Comparison of ENCODE assay signal across 18 cellular contexts in the genomic region with DNA sequence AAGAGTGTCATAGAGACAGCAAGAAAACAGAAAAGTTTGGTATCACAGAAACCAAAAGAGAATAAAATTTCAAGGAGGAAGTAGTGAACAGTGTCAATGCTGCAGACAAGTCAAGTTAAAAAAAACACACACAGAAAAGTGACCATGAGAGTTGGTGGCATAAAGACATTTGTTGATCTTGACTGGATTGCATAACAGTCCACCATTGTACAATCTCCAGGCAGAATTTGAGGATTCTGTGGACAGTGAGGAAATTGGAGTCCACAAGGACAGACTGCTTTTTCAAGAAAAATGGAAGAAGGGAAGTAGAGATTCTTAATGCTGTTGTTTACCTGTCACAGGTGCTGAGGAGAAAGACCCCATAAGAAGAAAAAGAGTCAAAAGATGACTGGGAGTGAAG.
"Had no signal": no experiment of that assay in that cellular context is flagged by ENCODE, and none has a peak within 500 bp of the region (broad histone marks: within the 10 kb centered on the region; RNA-seq: fewer than 3 reads in every experiment).

No MANE protein-coding gene starts in this region.

- H3K4me1 ChIP-seq: left lung, psoas muscle, sigmoid colon, stomach, thyroid gland had no signal

- ATAC-seq: left lung; naive thymus-derived CD4-positive, alpha-beta T cell; psoas muscle; right cardiac atrium; stimulated activated effector memory CD8-positive, alpha-beta T cell treated with anti-CD3 and anti-CD28 coated beads, Interleukin-12 subunit alpha, Interleukin-12 subunit beta, amount 100 ng/mL, for 72 hours had no signal

- H3K4me3 ChIP-seq: dorsolateral prefrontal cortex, left lung, psoas muscle, sigmoid colon, stomach, thyroid gland had no signal

- H3K27ac Mint-ChIP-seq: mesothelial cell of epicardium; naive thymus-derived CD4-positive, alpha-beta T cell; stimulated activated effector memory CD8-positive, alpha-beta T cell treated with anti-CD3 and anti-CD28 coated beads, Interleukin-12 subunit alpha, Interleukin-12 subunit beta, amount 100 ng/mL, for 72 hours had no signal

- H3K9me3 ChIP-seq: left lung, psoas muscle, sigmoid colon, stomach, thyroid gland had no signal

- H3K36me3 ChIP-seq: left lung, sigmoid colon, stomach, thyroid gland had no signal

- H3K27ac ChIP-seq: left lung, psoas muscle, sigmoid colon, stomach, thyroid gland had no signal

- H3K27me3 Mint-ChIP-seq: naive thymus-derived CD4-positive, alpha-beta T cell had no signal

- H3K27me3 ChIP-seq: dorsolateral prefrontal cortex, left lung, sigmoid colon, stomach, thyroid gland had no signal

- H3K4me3 Mint-ChIP-seq: mesothelial cell of epicardium; naive thymus-derived CD4-positive, alpha-beta T cell; nephron; stimulated activated effector memory CD8-positive, alpha-beta T cell treated with anti-CD3 and anti-CD28 coated beads, Interleukin-12 subunit alpha, Interleukin-12 subunit beta, amount 100 ng/mL, for 72 hours had no signal

- DNase-seq: dorsolateral prefrontal cortex; effector CD4-positive, alpha-beta T cell; left lung; mesenchymal stem cell; naive thymus-derived CD4-positive, alpha-beta T cell; nucleus accumbens; psoas muscle; right cardiac atrium; sigmoid colon; stimulated activated CD4-positive, alpha-beta T cell treated with anti-CD3 and anti-CD28 coated beads, Interleukin-2, amount 100 ng/mL, for 24 hours; stimulated activated CD4-positive, alpha-beta T cell treated with anti-CD3 and anti-CD28 coated beads, Interleukin-4, amount 100 ng/mL, for 24 hours; stimulated activated naive CD4-positive, alpha-beta T cell treated with Interleukin-2 at 50 U/mL for 16 hours; stomach; thyroid gland; trophoblast cell had no signal

- H3K36me3 Mint-ChIP-seq: naive thymus-derived CD4-positive, alpha-beta T cell; stimulated activated effector memory CD8-positive, alpha-beta T cell treated with anti-CD3 and anti-CD28 coated beads, Interleukin-12 subunit alpha, Interleukin-12 subunit beta, amount 100 ng/mL, for 72 hours had no signal

- H3K4me1 Mint-ChIP-seq: mesothelial cell of epicardium; naive thymus-derived CD4-positive, alpha-beta T cell; stimulated activated effector memory CD8-positive, alpha-beta T cell treated with anti-CD3 and anti-CD28 coated beads, Interleukin-12 subunit alpha, Interleukin-12 subunit beta, amount 100 ng/mL, for 72 hours had no signal

- H3K9me3 Mint-ChIP-seq: mesothelial cell of epicardium, nephron had no signal
